Comparison of ENCODE assay signal across 8 cellular contexts in genomic region chr2:146080925-146081324, GRCh38.
"Had no signal": no experiment of that assay in that cellular context is flagged by ENCODE, and none has a peak within 500 bp of the region (broad histone marks: within the 10 kb centered on the region; RNA-seq: fewer than 3 reads in every experiment).

No MANE protein-coding gene starts in this region.

- H3K36me3 ChIP-seq: HAP-1 had no signal

- H3K4me3 ChIP-seq: GM23248, HAP-1 had no signal

- H3K9me3 ChIP-seq: HAP-1 had no signal

- H3K9ac ChIP-seq: GM23248 had no signal

- H3K27ac ChIP-seq: GM23248, HL-60 had no signal

- DNase-seq: GM23248, GOT3, H7, HFFc6, KG1 had no signal

- H2AFZ ChIP-seq: GM23248 had no signal

- ATAC-seq: HCT116 had no signal
